1 cellular context compared by ENCODE assay signal in the genomic region with DNA sequence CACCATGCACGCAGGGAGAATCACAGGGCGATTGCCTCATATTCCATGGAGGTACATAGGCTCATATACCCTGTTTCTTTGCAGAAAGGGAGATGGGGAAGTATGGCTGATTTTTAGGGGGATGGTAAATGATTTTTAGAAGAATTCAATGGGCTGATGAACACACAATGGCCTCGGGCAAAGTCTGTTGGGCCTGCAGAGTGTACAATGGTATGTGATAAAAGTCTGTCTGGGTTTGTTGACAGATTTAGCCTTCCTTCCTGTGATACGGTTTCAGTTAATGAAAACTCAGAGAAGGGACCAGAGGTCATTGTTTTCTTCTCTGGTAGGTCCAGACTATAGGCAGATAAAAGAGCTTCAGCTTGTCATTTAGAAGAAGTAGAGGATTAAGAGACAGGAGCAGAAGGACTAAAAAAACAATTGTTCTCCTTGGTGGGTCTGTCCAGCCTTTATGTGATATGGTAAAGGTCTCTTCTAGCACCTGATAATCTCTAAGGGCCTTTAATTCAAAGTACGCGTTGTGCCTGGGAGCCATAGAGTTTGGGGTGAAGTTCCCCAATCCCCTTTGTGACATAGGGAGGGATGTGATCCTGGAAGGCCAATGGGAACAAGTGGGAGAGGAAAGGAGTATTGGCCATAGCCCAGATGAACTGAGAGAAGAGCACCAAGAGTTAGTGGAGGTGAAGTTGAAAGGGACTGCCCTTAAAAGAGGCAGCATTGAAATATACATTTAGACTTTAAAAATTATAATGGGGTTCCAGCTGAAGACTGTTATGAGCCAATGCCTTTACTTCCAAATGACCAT.
TF ChIP-seq lines count a peak whose summit lies in the region.

No MANE protein-coding gene starts in this region.

TF ChIP-seq in HepG2, 621 proteins besides CTCF, POLR2A, EP300 and RAD21 (continued from another document and continues in another):
- TF ChIP-seq REST (IDR thresholded peaks at IDR 0.05; ENCODE audit: borderline replicate concordance in 1 of 2, low read depth in 1 of 2, low read length in 2 of 2): peak in 1 of 2 experiments; percentile 43; a peak in 1 of 4 replicates
- TF ChIP-seq NFKBIZ (CRISPR knock-in tag; IDR thresholded peaks at IDR 0.05): no peak; the same call in 1 of the 2 replicates
- TF ChIP-seq TEAD3 (CRISPR knock-in tag; optimal IDR thresholded peaks at IDR 0.05; ENCODE audit: borderline replicate concordance): peak; percentile 86
- peak; percentile 88 for TF ChIP-seq NFIC (IDR thresholded peaks at IDR 0.05; ENCODE audit: low read length)
- TF ChIP-seq NAIF1 (CRISPR knock-in tag; IDR thresholded peaks at IDR 0.05; ENCODE audit: borderline replicate concordance): peak; percentile 65; the same call in 1 of the 2 replicates
- TF ChIP-seq ATF7-NPFF (CRISPR knock-in tag; IDR thresholded peaks at IDR 0.05; ENCODE audit: low read depth): no peak
- no peak for TF ChIP-seq ZNF10 (CRISPR knock-in tag; IDR thresholded peaks at IDR 0.05; ENCODE audit: borderline replicate concordance, low read depth)
- no peak for TF ChIP-seq ZUFSP (CRISPR knock-in tag; IDR thresholded peaks at IDR 0.05; ENCODE audit: borderline replicate concordance)
- TF ChIP-seq ZEB1 (IDR thresholded peaks at IDR 0.05; ENCODE audit: insufficient replicate concordance, low read depth): no peak
- no peak; the same call in 1 of the 2 replicates for TF ChIP-seq ZNF652 (CRISPR knock-in tag; IDR thresholded peaks at IDR 0.05; ENCODE audit: borderline replicate concordance, low read depth)
- TF ChIP-seq, protein P1, sequence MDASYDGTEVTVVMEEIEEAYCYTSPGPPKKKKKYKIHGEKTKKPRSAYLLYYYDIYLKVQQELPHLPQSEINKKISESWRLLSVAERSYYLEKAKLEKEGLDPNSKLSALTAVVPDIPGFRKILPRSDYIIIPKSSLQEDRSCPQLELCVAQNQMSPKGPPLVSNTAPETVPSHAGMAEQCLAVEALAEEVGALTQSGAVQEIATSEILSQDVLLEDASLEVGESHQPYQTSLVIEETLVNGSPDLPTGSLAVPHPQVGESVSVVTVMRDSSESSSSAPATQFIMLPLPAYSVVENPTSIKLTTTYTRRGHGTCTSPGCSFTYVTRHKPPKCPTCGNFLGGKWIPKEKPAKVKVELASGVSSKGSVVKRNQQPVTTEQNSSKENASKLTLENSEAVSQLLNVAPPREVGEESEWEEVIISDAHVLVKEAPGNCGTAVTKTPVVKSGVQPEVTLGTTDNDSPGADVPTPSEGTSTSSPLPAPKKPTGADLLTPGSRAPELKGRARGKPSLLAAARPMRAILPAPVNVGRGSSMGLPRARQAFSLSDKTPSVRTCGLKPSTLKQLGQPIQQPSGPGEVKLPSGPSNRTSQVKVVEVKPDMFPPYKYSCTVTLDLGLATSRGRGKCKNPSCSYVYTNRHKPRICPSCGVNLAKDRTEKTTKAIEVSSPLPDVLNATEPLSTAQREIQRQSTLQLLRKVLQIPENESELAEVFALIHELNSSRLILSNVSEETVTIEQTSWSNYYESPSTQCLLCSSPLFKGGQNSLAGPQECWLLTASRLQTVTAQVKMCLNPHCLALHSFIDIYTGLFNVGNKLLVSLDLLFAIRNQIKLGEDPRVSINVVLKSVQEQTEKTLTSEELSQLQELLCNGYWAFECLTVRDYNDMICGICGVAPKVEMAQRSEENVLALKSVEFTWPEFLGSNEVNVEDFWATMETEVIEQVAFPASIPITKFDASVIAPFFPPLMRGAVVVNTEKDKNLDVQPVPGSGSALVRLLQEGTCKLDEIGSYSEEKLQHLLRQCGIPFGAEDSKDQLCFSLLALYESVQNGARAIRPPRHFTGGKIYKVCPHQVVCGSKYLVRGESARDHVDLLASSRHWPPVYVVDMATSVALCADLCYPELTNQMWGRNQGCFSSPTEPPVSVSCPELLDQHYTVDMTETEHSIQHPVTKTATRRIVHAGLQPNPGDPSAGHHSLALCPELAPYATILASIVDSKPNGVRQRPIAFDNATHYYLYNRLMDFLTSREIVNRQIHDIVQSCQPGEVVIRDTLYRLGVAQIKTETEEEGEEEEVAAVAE (CRISPR knock-in tag; IDR thresholded peaks at IDR 0.05; ENCODE audit: borderline replicate concordance): no peak
- TF ChIP-seq SALL2 (CRISPR knock-in tag; IDR thresholded peaks at IDR 0.05): no peak
- no peak for TF ChIP-seq FLYWCH1 (CRISPR knock-in tag; IDR thresholded peaks at IDR 0.05)
- TF ChIP-seq, protein P2, sequence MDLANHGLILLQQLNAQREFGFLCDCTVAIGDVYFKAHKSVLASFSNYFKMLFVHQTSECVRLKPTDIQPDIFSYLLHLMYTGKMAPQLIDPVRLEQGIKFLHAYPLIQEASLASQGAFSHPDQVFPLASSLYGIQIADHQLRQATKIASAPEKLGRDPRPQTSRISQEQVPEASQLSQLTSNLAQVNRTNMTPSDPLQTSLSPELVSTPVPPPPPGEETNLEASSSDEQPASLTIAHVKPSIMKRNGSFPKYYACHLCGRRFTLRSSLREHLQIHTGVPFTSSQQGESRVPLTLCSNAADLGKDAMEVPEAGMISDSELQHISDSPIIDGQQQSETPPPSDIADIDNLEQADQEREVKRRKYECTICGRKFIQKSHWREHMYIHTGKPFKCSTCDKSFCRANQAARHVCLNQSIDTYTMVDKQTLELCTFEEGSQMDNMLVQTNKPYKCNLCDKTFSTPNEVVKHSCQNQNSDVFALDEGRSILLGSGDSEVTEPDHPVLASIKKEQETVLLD (CRISPR knock-in tag; IDR thresholded peaks at IDR 0.05; ENCODE audit: low read depth): no peak
- no peak for TF ChIP-seq RFX1 (IDR thresholded peaks at IDR 0.05)
- TF ChIP-seq, protein P3, sequence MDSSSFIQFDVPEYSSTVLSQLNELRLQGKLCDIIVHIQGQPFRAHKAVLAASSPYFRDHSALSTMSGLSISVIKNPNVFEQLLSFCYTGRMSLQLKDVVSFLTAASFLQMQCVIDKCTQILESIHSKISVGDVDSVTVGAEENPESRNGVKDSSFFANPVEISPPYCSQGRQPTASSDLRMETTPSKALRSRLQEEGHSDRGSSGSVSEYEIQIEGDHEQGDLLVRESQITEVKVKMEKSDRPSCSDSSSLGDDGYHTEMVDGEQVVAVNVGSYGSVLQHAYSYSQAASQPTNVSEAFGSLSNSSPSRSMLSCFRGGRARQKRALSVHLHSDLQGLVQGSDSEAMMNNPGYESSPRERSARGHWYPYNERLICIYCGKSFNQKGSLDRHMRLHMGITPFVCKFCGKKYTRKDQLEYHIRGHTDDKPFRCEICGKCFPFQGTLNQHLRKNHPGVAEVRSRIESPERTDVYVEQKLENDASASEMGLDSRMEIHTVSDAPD (CRISPR knock-in tag; IDR thresholded peaks at IDR 0.05): peak; percentile 65; the same call in 1 of the 2 replicates
- peak; percentile 97 for TF ChIP-seq PAXIP1 (CRISPR knock-in tag; conservative IDR thresholded peaks at IDR 0.05)
- no peak for TF ChIP-seq NRL (CRISPR knock-in tag; IDR thresholded peaks at IDR 0.05; ENCODE audit: borderline replicate concordance)
- TF ChIP-seq GABPA (IDR thresholded peaks at IDR 0.05; ENCODE audit: low read depth, low read length): no peak
- TF ChIP-seq GABPA (CRISPR knock-in tag; IDR thresholded peaks at IDR 0.05; ENCODE audit: low read depth): no peak
- no peak for TF ChIP-seq CBFB (CRISPR knock-in tag; IDR thresholded peaks at IDR 0.05)
- no peak; the same call in 1 of the 2 replicates for TF ChIP-seq ZNF383 (CRISPR knock-in tag; IDR thresholded peaks at IDR 0.05; ENCODE audit: borderline replicate concordance)
- no peak for TF ChIP-seq ZNF468 (CRISPR knock-in tag; IDR thresholded peaks at IDR 0.05)
- no peak for TF ChIP-seq ZNF709 (CRISPR knock-in tag; IDR thresholded peaks at IDR 0.05)
- TF ChIP-seq ZNF234 (CRISPR knock-in tag; conservative IDR thresholded peaks at IDR 0.05): no peak
- TF ChIP-seq ZFP41 (CRISPR knock-in tag; IDR thresholded peaks at IDR 0.05; ENCODE audit: borderline replicate concordance): no peak
- TF ChIP-seq TBX3 (IDR thresholded peaks at IDR 0.05; ENCODE audit: borderline replicate concordance): no peak
- peak; percentile 37 for TF ChIP-seq YY1 (IDR thresholded peaks at IDR 0.05; ENCODE audit: insufficient read depth, insufficient replicate concordance, low read depth, low read length)
- TF ChIP-seq ZNF746 (CRISPR knock-in tag; IDR thresholded peaks at IDR 0.05): no peak
- TF ChIP-seq FOSL1 (CRISPR knock-in tag; IDR thresholded peaks at IDR 0.05; ENCODE audit: borderline replicate concordance): no peak
- TF ChIP-seq IRF9 (CRISPR knock-in tag; IDR thresholded peaks at IDR 0.05; ENCODE audit: borderline replicate concordance): no peak; the same call in 1 of the 2 replicates
- no peak; the same call in 1 of the 2 replicates for TF ChIP-seq HMG20B (CRISPR knock-in tag; conservative IDR thresholded peaks at IDR 0.05)
- TF ChIP-seq MZF1 (CRISPR knock-in tag; IDR thresholded peaks at IDR 0.05; ENCODE audit: borderline replicate concordance): no peak; the same call in 1 of the 2 replicates
- TF ChIP-seq, protein P4, sequence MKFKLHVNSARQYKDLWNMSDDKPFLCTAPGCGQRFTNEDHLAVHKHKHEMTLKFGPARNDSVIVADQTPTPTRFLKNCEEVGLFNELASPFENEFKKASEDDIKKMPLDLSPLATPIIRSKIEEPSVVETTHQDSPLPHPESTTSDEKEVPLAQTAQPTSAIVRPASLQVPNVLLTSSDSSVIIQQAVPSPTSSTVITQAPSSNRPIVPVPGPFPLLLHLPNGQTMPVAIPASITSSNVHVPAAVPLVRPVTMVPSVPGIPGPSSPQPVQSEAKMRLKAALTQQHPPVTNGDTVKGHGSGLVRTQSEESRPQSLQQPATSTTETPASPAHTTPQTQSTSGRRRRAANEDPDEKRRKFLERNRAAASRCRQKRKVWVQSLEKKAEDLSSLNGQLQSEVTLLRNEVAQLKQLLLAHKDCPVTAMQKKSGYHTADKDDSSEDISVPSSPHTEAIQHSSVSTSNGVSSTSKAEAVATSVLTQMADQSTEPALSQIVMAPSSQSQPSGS (CRISPR knock-in tag; IDR thresholded peaks at IDR 0.05): no peak; the same call in 1 of the 2 replicates
- TF ChIP-seq, protein P5, sequence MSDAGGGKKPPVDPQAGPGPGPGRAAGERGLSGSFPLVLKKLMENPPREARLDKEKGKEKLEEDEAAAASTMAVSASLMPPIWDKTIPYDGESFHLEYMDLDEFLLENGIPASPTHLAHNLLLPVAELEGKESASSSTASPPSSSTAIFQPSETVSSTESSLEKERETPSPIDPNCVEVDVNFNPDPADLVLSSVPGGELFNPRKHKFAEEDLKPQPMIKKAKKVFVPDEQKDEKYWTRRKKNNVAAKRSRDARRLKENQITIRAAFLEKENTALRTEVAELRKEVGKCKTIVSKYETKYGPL (CRISPR knock-in tag; IDR thresholded peaks at IDR 0.05): no peak
